ENCODE assay signal across 8 cellular contexts in genomic region chr16:89575247-89576172, GRCh38. TPM values are rescaled to one million over a fixed set of nuclear protein-coding genes. Genes with fewer than 3 reads are reported as not detected.
DNase-seq lines count a peak whose midpoint lies in the region; ATAC-seq and TF ChIP-seq lines count a peak whose summit lies in the region.

TSS of gene CPNE7 (plus strand) at chr16:89575758. CDS start at chr16:89575898, 140 bp downstream.

- WGBS in mesenchymal stem cell: under 1% methylated on average over 72 of the region's 105 CpGs
- WGBS in tibial nerve, 2 donors: 2 to 4% methylated on average over 39 to 65 of the region's 105 CpGs

- H3K4me3 ChIP-seq in astrocyte of the cerebellum (ENCODE audit: low read depth, low read length): peak within 1 kb of the TSS; percentile 40
- H3K4me3 ChIP-seq in mesenchymal stem cell (ENCODE audit: insufficient read depth in 1 of 2, low read depth in 1 of 2, low read length in 2 of 2): peak within 1 kb of the TSS; percentile 47 to 62
- H3K4me3 ChIP-seq in tibial nerve: peak within 1 kb of the TSS in 2 of 4 donors; percentile 29 to 34

- H4K91ac ChIP-seq in mesenchymal stem cell (ENCODE audit: low read length): peak within 1 kb of the TSS; percentile 94

- peak within 1 kb of the TSS; percentile 51 for H3K9ac ChIP-seq in mesenchymal stem cell (ENCODE audit: low read length)

- no peak for TF ChIP-seq CTCF in astrocyte of the cerebellum (IDR thresholded peaks at IDR 0.05; ENCODE audit: low read depth, low read length, missing control alignments)
- TF ChIP-seq CTCF in tibial nerve (IDR thresholded peaks at IDR 0.05): no peak

- peak within 1 kb of the TSS; percentile 80 for H2BK15ac ChIP-seq in mesenchymal stem cell (ENCODE audit: low read depth, poor library complexity, severe bottlenecking)

- H3K18ac ChIP-seq in mesenchymal stem cell (ENCODE audit: low read depth in 1 of 2, low read length in 2 of 2): peak within 1 kb of the TSS; percentile 63 to 89

- H3K4me1 ChIP-seq in mesenchymal stem cell (ENCODE audit: control insufficient read depth, insufficient read depth, low read depth, low read length): peaks cover 27% of the 10 kb centered on the region
- H3K4me1 ChIP-seq in tibial nerve: peaks cover 0 to 23% (median 12%) of the 10 kb centered on the region in 4 donors

- H3K4me2 ChIP-seq in mesenchymal stem cell (ENCODE audit: low read length, poor library complexity, severe bottlenecking): peak within 1 kb of the TSS; percentile 86

- no peak within 1 kb of the TSS for H3K27ac ChIP-seq in mesenchymal stem cell (ENCODE audit: low read length, poor library complexity, severe bottlenecking)
- H3K27ac ChIP-seq in tibial nerve: no peak within 1 kb of the TSS

- H3K14ac ChIP-seq in mesenchymal stem cell (ENCODE audit: low read length in 2 of 2): peak within 1 kb of the TSS in 1 of 2 experiments; percentile 84

- peak; percentile 84 for DNase-seq in D341Med (ENCODE audit: low spot score)
- no peak for DNase-seq in astrocyte of the cerebellum (ENCODE audit: low read depth)
- no peak for DNase-seq in mesenchymal stem cell
- no peak for DNase-seq in tibial nerve (ENCODE audit: low spot score in 2 of 2)
- no peak for DNase-seq in NCI-H1694 treated with DMSO at 0.1 percent for 48 hours (lab: John Stamatoyannopoulos, UW)
- no peak for DNase-seq in nucleus accumbens (lab: John Stamatoyannopoulos, UW)

- H4K8ac ChIP-seq in mesenchymal stem cell (ENCODE audit: low read length): peak within 1 kb of the TSS; percentile 97

- in situ Hi-C loops in astrocyte of the cerebellum (cut with HindIII; ENCODE audit: low sequenced_read_pairs): no loop called here

- H3K4ac ChIP-seq in mesenchymal stem cell (ENCODE audit: low read depth in 1 of 2, low read length in 2 of 2): peak within 1 kb of the TSS; percentile 2 to 84

- no peak within 1 kb of the TSS for H2AK5ac ChIP-seq in mesenchymal stem cell (ENCODE audit: low read length, severe bottlenecking)

- TF ChIP-seq POLR2A in tibial nerve (IDR thresholded peaks at IDR 0.05): no peak

- peak within 1 kb of the TSS; percentile 30 for H2AFZ ChIP-seq in mesenchymal stem cell (ENCODE audit: low read depth, low read length)

- ATAC-seq in HG03354 (IDR thresholded peaks at IDR 0.05; ENCODE audit: poor library complexity, severe bottlenecking, unreplicated experiment): peak; percentile 18
- ATAC-seq in HG03460 (IDR thresholded peaks at IDR 0.05; ENCODE audit: unreplicated experiment): no peak

- no peak for TF ChIP-seq EP300 in tibial nerve (IDR thresholded peaks at IDR 0.05)

- H3K23ac ChIP-seq in mesenchymal stem cell (ENCODE audit: low read length in 2 of 2): peak within 1 kb of the TSS in 1 of 2 experiments; percentile 36

- no peaks in the 10 kb centered on the region for H3K9me3 ChIP-seq in mesenchymal stem cell (ENCODE audit: control insufficient read depth, low read length)
- H3K9me3 ChIP-seq in tibial nerve: no peaks in the 10 kb centered on the region

- H3K79me1 ChIP-seq in mesenchymal stem cell (replicated peaks; ENCODE audit: low read length, poor library complexity, severe bottlenecking): no peaks in the 10 kb centered on the region

- H2BK12ac ChIP-seq in mesenchymal stem cell (ENCODE audit: low read length in 2 of 2): peak within 1 kb of the TSS; percentile 71 to 88

- peaks cover 0 to 4% of the 10 kb centered on the region in 2 experiments for H3K36me3 ChIP-seq in mesenchymal stem cell (ENCODE audit: control insufficient read depth in 1 of 2, insufficient read depth in 2 of 2, low read depth in 1 of 2, low read length in 2 of 2)
- H3K36me3 ChIP-seq in tibial nerve: no peaks in the 10 kb centered on the region

- H3K27me3 ChIP-seq in mesenchymal stem cell (ENCODE audit: control insufficient read depth in 1 of 2, insufficient read depth in 1 of 2, low read length in 2 of 2) (peaks cover 0 to 39% of the 10 kb centered on the region in 2 experiments), tibial nerve (peaks cover 0 to 64% of the 10 kb centered on the region in 2 donors)

- no peak within 1 kb of the TSS for H2BK5ac ChIP-seq in mesenchymal stem cell (ENCODE audit: low read depth, low read length, poor library complexity, severe bottlenecking)

- no peak within 1 kb of the TSS for H2BK120ac ChIP-seq in mesenchymal stem cell (ENCODE audit: low read depth, low read length)

RNA-seq across cellular contexts. Expression of gene CPNE7, which starts in this region (rescaled TPM):
- 5.6 TPM for polyA plus RNA-seq in mesenchymal stem cell (2013, experiment 1 of 2)
- 4.8 TPM for polyA plus RNA-seq in mesenchymal stem cell (2013, experiment 2 of 2)
- 10 to 100 TPM in 1 of 4 donors, 1 to 10 TPM in 1, under 1 TPM in 1, not detected in 1; 0.90 to 10.0 (median 4.2) TPM for total RNA-seq in tibial nerve
